ENCODE assay signal across 10 cellular contexts in genomic region chr6:139732451-139732850, GRCh38.
DNase-seq lines count a peak whose midpoint lies in the region; ATAC-seq and TF ChIP-seq lines count a peak whose summit lies in the region.
"Had no signal": no experiment of that assay in that cellular context is flagged by ENCODE, and none has a peak within 500 bp of the region (broad histone marks: within the 10 kb centered on the region; RNA-seq: fewer than 3 reads in every experiment).

No MANE protein-coding gene starts in this region.

- ATAC-seq in HG03039 (IDR thresholded peaks at IDR 0.05; ENCODE audit: unreplicated experiment) (no peak), HG02870 (IDR thresholded peaks at IDR 0.05; ENCODE audit: unreplicated experiment) (no peak)

- peaks cover 14% of the 10 kb centered on the region for H3K4me1 ChIP-seq in GM23248 (ENCODE audit: insufficient read depth)
- no peaks in the 10 kb centered on the region for H3K4me1 ChIP-seq in fibroblast of lung (ENCODE audit: control insufficient read depth, extremely low read depth, insufficient read depth, low read length)

- H3K27ac ChIP-seq in GM23248 (peak overlapping the region; percentile 33), RWPE1 (no peak overlapping the region), fibroblast of lung (ENCODE audit: insufficient read depth, low read length) (no peak overlapping the region)

- H3K9ac ChIP-seq in GM23248 = no peak overlapping the region
- no peak overlapping the region for H3K9ac ChIP-seq in fibroblast of lung (ENCODE audit: insufficient read depth, low read length)

- H3K79me2 ChIP-seq in GM23248 (ENCODE audit: insufficient read depth) (no peaks in the 10 kb centered on the region), fibroblast of lung (ENCODE audit: control insufficient read depth, insufficient read depth, low read length) (no peaks in the 10 kb centered on the region)

- H3K4me2 ChIP-seq in GM23248 (ENCODE audit: unreplicated experiment) (peak overlapping the region; percentile 45), fibroblast of lung (ENCODE audit: extremely low read depth, insufficient read depth, low read length) (no peak overlapping the region)

- H4K20me1 ChIP-seq in GM23248 (ENCODE audit: insufficient read depth) = no peaks in the 10 kb centered on the region
- H4K20me1 ChIP-seq in fibroblast of lung (ENCODE audit: control insufficient read depth, extremely low read depth, insufficient read depth, low read length) = no peaks in the 10 kb centered on the region

- peak overlapping the region; percentile 55 for H2AFZ ChIP-seq in GM23248
- no peak overlapping the region for H2AFZ ChIP-seq in fibroblast of lung (ENCODE audit: low read length)

- TF ChIP-seq CTCF in RWPE1 (conservative IDR thresholded peaks at IDR 0.05; ENCODE audit: low read depth) (no peak), fibroblast of lung (conservative IDR thresholded peaks at IDR 0.05 in 1 of 2, IDR thresholded peaks at IDR 0.05 in 1 of 2; ENCODE audit: low read depth in 1 of 2, low read length in 2 of 2) (no peak)

- H3K36me3 ChIP-seq in GM23248 (ENCODE audit: low read depth) (no peaks in the 10 kb centered on the region), fibroblast of lung (ENCODE audit: control insufficient read depth, insufficient read depth, low read length) (no peaks in the 10 kb centered on the region)

- no peaks in the 10 kb centered on the region for H3K27me3 ChIP-seq in GM23248 (replicated peaks; ENCODE audit: insufficient read depth)
- no peaks in the 10 kb centered on the region for H3K27me3 ChIP-seq in fibroblast of lung (ENCODE audit: control insufficient read depth, insufficient read depth, low read length)

- peaks cover 9% of the 10 kb centered on the region; the same call in 1 of the 2 replicates for H3F3A ChIP-seq in GM23248 (ENCODE audit: insufficient read depth)

- H3K9me3 ChIP-seq in GM23248 (ENCODE audit: low read depth) = no peaks in the 10 kb centered on the region
- H3K9me3 ChIP-seq in fibroblast of lung (ENCODE audit: control insufficient read depth, insufficient read depth, low read depth, low read length) = no peaks in the 10 kb centered on the region

- WGBS in GM23248 (ENCODE audit: low coverage in 1 of 2, low lambda C conversion rate in 2 of 2, missing lambda C conversion rate in 2 of 2), 2 experiments = 6 to 11% methylated on average over 3 of the region's 3 CpGs

- CTCF ChIA-PET in RWPE1 (lab: Yijun Ruan, JAX) = interaction anchor here (0.6 kb wide), 1 partner anchor 24 kb away, joined by 5 read pairs; no protein-coding TSS in a partner anchor

- H3K9me2 ChIP-seq in GM23248 (ENCODE audit: insufficient read depth) = no peaks in the 10 kb centered on the region

- H3K4me3 ChIP-seq in GM23248 = no peak overlapping the region
- no peak overlapping the region for H3K4me3 ChIP-seq in fibroblast of lung (replicated peaks in 1 of 4; ENCODE audit: control extremely low read depth in 1 of 4, insufficient read depth in 1 of 4, low read depth in 3 of 4, low read length in 4 of 4)

- DNase-seq in GM23248 (peak; percentile 82), RWPE1 (ENCODE audit: low spot score) (peak; percentile 44), fibroblast of lung (ENCODE audit: low read depth in 2 of 2) (peak; percentile 67 to 76), renal cortical epithelial cell (ENCODE audit: low read depth) (peak; percentile 93), amygdala (lab: John Stamatoyannopoulos, UW) (no peak), anterior cingulate cortex (lab: John Stamatoyannopoulos, UW) (no peak)
- DNase-seq: activated naive CD4-positive, alpha-beta T cell treated with anti-CD3 and anti-CD28 coated beads for 36 hours; effector CD4-positive, alpha-beta T cell had no signal

- POLR2A ChIA-PET in RWPE1 (lab: Yijun Ruan, JAX; ENCODE audit: low non-redundant PET) = no interaction called here

- in situ Hi-C loops in GM23248 (cut with MboI) = no loop called here

Comparison
In these comparisons a context has a peak if more than half of its experiments do, and no peak if none do; other contexts are left out.
1. DNase-seq: peak in GM23248 (single experiment), RWPE1 (single experiment), fibroblast of lung (2 of 2) and renal cortical epithelial cell (single experiment); none in amygdala (0 of 56) and anterior cingulate cortex (0 of 58).